In genomic region chr2:32900246-32901000, GRCh38 we compare ENCODE assay signal across 20 cellular contexts.
"Had no signal": no experiment of that assay in that cellular context is flagged by ENCODE, and none has a peak within 500 bp of the region (broad histone marks: within the 10 kb centered on the region; RNA-seq: fewer than 3 reads in every experiment).

No MANE protein-coding gene starts in this region.

- H3K4me1 ChIP-seq: ascending aorta, colonic mucosa, upper lobe of left lung had no signal

- DNase-seq: activated CD4-positive, alpha-beta memory T cell treated with anti-CD3 and anti-CD28 coated beads, Interleukin-2, amount 10 ng/mL, durations not matched to agents 7 days and 5 days; activated CD4-positive, alpha-beta T cell treated with anti-CD3 and anti-CD28 coated beads for 48 hours; activated gamma-delta T cell treated with Interleukin-2 at 50 U/mL for 16 hours; colonic mucosa; dorsolateral prefrontal cortex; effector memory CD8-positive, alpha-beta T cell; head of caudate nucleus; hypothalamus; left ventricle myocardium superior; midbrain; sigmoid colon; stimulated activated CD4-positive, alpha-beta T cell treated with anti-CD3 and anti-CD28 coated beads, Interleukin-4, amount 100 ng/mL, for 4 hours; stimulated activated naive CD8-positive, alpha-beta T cell treated with anti-CD3 and anti-CD28 coated beads, Interleukin-15, Interleukin-2, amounts not matched to agents 100 U/mL and 50 U/mL, for 24 hours; SW 1271; T-helper 17 cell; upper lobe of left lung had no signal

- H3K9me3 Mint-ChIP-seq: activated CD4-positive, alpha-beta memory T cell treated with anti-CD3 and anti-CD28 coated beads, Interleukin-2, amount 10 ng/mL, durations not matched to agents 7 days and 5 days had no signal

- ATAC-seq: effector memory CD8-positive, alpha-beta T cell; left ventricle myocardium superior; stimulated activated naive CD8-positive, alpha-beta T cell treated with anti-CD3 and anti-CD28 coated beads, Interleukin-15, Interleukin-2, amounts not matched to agents 100 U/mL and 50 U/mL, for 24 hours; T-helper 17 cell had no signal

- FAIRE-seq: frontal cortex had no signal

- H3K4me3 ChIP-seq: ascending aorta, colonic mucosa, dorsolateral prefrontal cortex, esophagus muscularis mucosa, sigmoid colon, upper lobe of left lung had no signal

- H3K27me3 ChIP-seq: ascending aorta, colonic mucosa, esophagus muscularis mucosa, sigmoid colon, upper lobe of left lung had no signal

- H3K27ac ChIP-seq: ascending aorta, colonic mucosa, dorsolateral prefrontal cortex, esophagus muscularis mucosa, sigmoid colon, upper lobe of left lung had no signal

- H3K27ac Mint-ChIP-seq: activated CD4-positive, alpha-beta memory T cell treated with anti-CD3 and anti-CD28 coated beads, Interleukin-2, amount 10 ng/mL, durations not matched to agents 7 days and 5 days; activated naive CD4-positive, alpha-beta T cell treated with anti-CD3 and anti-CD28 coated beads, Interleukin-2, amount 50 U/mL, for 24 hours; effector memory CD8-positive, alpha-beta T cell; T-helper 17 cell had no signal

- H3K4me3 Mint-ChIP-seq: activated CD4-positive, alpha-beta memory T cell treated with anti-CD3 and anti-CD28 coated beads, Interleukin-2, amount 10 ng/mL, durations not matched to agents 7 days and 5 days; activated naive CD4-positive, alpha-beta T cell treated with anti-CD3 and anti-CD28 coated beads, Interleukin-2, amount 50 U/mL, for 24 hours; effector memory CD8-positive, alpha-beta T cell; T-helper 17 cell had no signal

- H3K36me3 ChIP-seq: ascending aorta, colonic mucosa, esophagus muscularis mucosa, sigmoid colon, upper lobe of left lung had no signal

- H3K9me3 ChIP-seq: ascending aorta, colonic mucosa, esophagus muscularis mucosa, sigmoid colon had no signal

- H3K4me1 Mint-ChIP-seq: activated CD4-positive, alpha-beta memory T cell treated with anti-CD3 and anti-CD28 coated beads, Interleukin-2, amount 10 ng/mL, durations not matched to agents 7 days and 5 days; T-helper 17 cell had no signal
